Comparison of ENCODE assay signal across 12 cellular contexts in genomic region chr1:201383647-201384405, GRCh38. TPM values are rescaled to one million over a fixed set of nuclear protein-coding genes. Genes with fewer than 3 reads are reported as not detected.
DNase-seq lines count a peak whose midpoint lies in the region; ATAC-seq lines count a peak whose summit lies in the region.
"Had no signal": no experiment of that assay in that cellular context is flagged by ENCODE, and none has a peak within 500 bp of the region (broad histone marks: within the 10 kb centered on the region; RNA-seq: fewer than 3 reads in every experiment).

No MANE protein-coding gene starts in this region.

- H3K27ac ChIP-seq in neuronal stem cell (replicated peaks; ENCODE audit: low read length), result no peak overlapping the region
- H3K27ac ChIP-seq: thyroid gland had no signal

- H3K4me3 ChIP-seq in neuronal stem cell (ENCODE audit: low read length in 2 of 2), result no peak overlapping the region
- H3K4me3 ChIP-seq: thyroid gland had no signal

- no peak overlapping the region for H2BK120ac ChIP-seq in neuronal stem cell (ENCODE audit: low read depth, low read length)

- no peak overlapping the region for H2AFZ ChIP-seq in neuronal stem cell (ENCODE audit: low read length)

- H3K14ac ChIP-seq in neuronal stem cell (ENCODE audit: low read length), result no peak overlapping the region

- no CpG with 5 or more reads among the region's 4 CpGs for WGBS in neuronal stem cell (ENCODE audit: extremely low coverage in 2 of 2, insufficient read length in 2 of 2, insufficient replicate concordance in 1 of 2), 2 donors

- peak overlapping the region; percentile 52 for H3K18ac ChIP-seq in neuronal stem cell (ENCODE audit: low read length)

- H2BK12ac ChIP-seq in neuronal stem cell (ENCODE audit: low read length), result no peak overlapping the region

- H3K9me3 ChIP-seq in neuronal stem cell (replicated peaks in 1 of 2; ENCODE audit: control insufficient read depth in 2 of 2, insufficient read depth in 1 of 2, low read depth in 1 of 2, low read length in 2 of 2), result no peaks in the 10 kb centered on the region
- H3K9me3 ChIP-seq: thyroid gland had no signal

- no peak overlapping the region for H3K23ac ChIP-seq in neuronal stem cell (ENCODE audit: low read depth, low read length, poor library complexity)

- H2BK15ac ChIP-seq in neuronal stem cell (ENCODE audit: low read length), result no peak overlapping the region

- H2AK5ac ChIP-seq in neuronal stem cell (ENCODE audit: low read depth, low read length), result peak overlapping the region; percentile 80

- H3K4me2 ChIP-seq in neuronal stem cell (ENCODE audit: insufficient read depth, low read length, poor library complexity, severe bottlenecking), result no peak overlapping the region

- no peak overlapping the region for H4K8ac ChIP-seq in neuronal stem cell (ENCODE audit: low read depth, low read length)

- ATAC-seq in HG03439 (IDR thresholded peaks at IDR 0.05; ENCODE audit: unreplicated experiment), result no peak

- no peak overlapping the region for H3K4ac ChIP-seq in neuronal stem cell (ENCODE audit: low read length)

- H4K91ac ChIP-seq in neuronal stem cell (ENCODE audit: low read depth, low read length, poor library complexity), result no peak overlapping the region

- no peak overlapping the region for H3K9ac ChIP-seq in neuronal stem cell (ENCODE audit: low read depth, low read length, poor library complexity)

- H3K27me3 ChIP-seq in neuronal stem cell (ENCODE audit: control insufficient read depth in 3 of 3, insufficient read depth in 3 of 3, low read depth in 1 of 3, low read length in 3 of 3), result peaks cover 0 to 18% (median 0%) of the 10 kb centered on the region in 3 experiments
- H3K27me3 ChIP-seq: thyroid gland had no signal

- no peaks in the 10 kb centered on the region for H3K79me1 ChIP-seq in neuronal stem cell (ENCODE audit: low read depth, low read length)

- peaks cover 0 to 13% of the 10 kb centered on the region in 2 donors for H3K4me1 ChIP-seq in neuronal stem cell (ENCODE audit: control insufficient read depth in 2 of 2, insufficient read depth in 1 of 2, low read depth in 1 of 2, low read length in 2 of 2)

- H3K36me3 ChIP-seq in neuronal stem cell (replicated peaks in 1 of 2; ENCODE audit: control insufficient read depth in 2 of 2, insufficient read depth in 2 of 2, low read length in 2 of 2), result no peaks in the 10 kb centered on the region
- H3K36me3 ChIP-seq: thyroid gland had no signal

- DNase-seq in EH (ENCODE audit: low read depth) (peak; percentile 95), NCI-H2029 treated with DMSO at 0.1 percent for 48 hours (lab: John Stamatoyannopoulos, UW) (peak; percentile 92), brain pericyte (ENCODE audit: low read depth, low spot score) (peak; percentile 49), neuronal stem cell (ENCODE audit: low spot score) (no peak), iPS-NIHi7 (ENCODE audit: extremely low spot score) (no peak)
- DNase-seq in stimulated activated CD4-positive, alpha-beta T cell treated with anti-CD3 and anti-CD28 coated beads, Interleukin-15, amount 100 ng/mL, for 24 hours, result no peak
- no peak for DNase-seq in stimulated activated CD8-positive, alpha-beta memory T cell treated with anti-CD3 and anti-CD28 coated beads, Interleukin-4, amount 100 ng/mL, for 48 hours
- DNase-seq: activated naive CD8-positive, alpha-beta T cell treated with anti-CD3 and anti-CD28 coated beads, Interleukin-2, amount 10 ng/mL, durations not matched to agents 7 days and 5 days; H9; small intestine had no signal

- H2BK5ac ChIP-seq in neuronal stem cell (ENCODE audit: low read length), result peak overlapping the region; percentile 56

RNA-seq across cellular contexts. Expression of gene TNNT2, which starts 6.3 kb away (rescaled TPM):
- 8.6 TPM for polyA plus RNA-seq in neuronal stem cell (2013, experiment 1 of 2)
- polyA plus RNA-seq in neuronal stem cell (2013, experiment 2 of 2), result 10.2 TPM

RNA-seq across cellular contexts. Expression of gene LAD1, which starts 15.3 kb away (rescaled TPM):
- polyA plus RNA-seq in neuronal stem cell (2013, experiment 1 of 2), result 0.86 TPM
- polyA plus RNA-seq in neuronal stem cell (2013, experiment 2 of 2), result 0.86 TPM

RNA-seq across cellular contexts. Expression of gene TNNI1, which starts 37.7 kb away (rescaled TPM):
- 3.6 TPM for polyA plus RNA-seq in neuronal stem cell (2013, experiment 1 of 2)
- 3.4 TPM for polyA plus RNA-seq in neuronal stem cell (2013, experiment 2 of 2)

Comparison
In these comparisons a context has a peak if more than half of its experiments do, and no peak if none do; other contexts are left out.
1. DNase-seq: peak in EH (single experiment), NCI-H2029 treated with DMSO at 0.1 percent for 48 hours (single experiment) and brain pericyte (single experiment); none in neuronal stem cell (single experiment), stimulated activated CD4-positive, alpha-beta T cell treated with anti-CD3 and anti-CD28 coated beads, Interleukin-15, amount 100 ng/mL, for 24 hours (single experiment), stimulated activated CD8-positive, alpha-beta memory T cell treated with anti-CD3 and anti-CD28 coated beads, Interleukin-4, amount 100 ng/mL, for 48 hours (single experiment) and iPS-NIHi7 (single experiment).